8 cellular contexts compared by ENCODE assay signal in the genomic region with DNA sequence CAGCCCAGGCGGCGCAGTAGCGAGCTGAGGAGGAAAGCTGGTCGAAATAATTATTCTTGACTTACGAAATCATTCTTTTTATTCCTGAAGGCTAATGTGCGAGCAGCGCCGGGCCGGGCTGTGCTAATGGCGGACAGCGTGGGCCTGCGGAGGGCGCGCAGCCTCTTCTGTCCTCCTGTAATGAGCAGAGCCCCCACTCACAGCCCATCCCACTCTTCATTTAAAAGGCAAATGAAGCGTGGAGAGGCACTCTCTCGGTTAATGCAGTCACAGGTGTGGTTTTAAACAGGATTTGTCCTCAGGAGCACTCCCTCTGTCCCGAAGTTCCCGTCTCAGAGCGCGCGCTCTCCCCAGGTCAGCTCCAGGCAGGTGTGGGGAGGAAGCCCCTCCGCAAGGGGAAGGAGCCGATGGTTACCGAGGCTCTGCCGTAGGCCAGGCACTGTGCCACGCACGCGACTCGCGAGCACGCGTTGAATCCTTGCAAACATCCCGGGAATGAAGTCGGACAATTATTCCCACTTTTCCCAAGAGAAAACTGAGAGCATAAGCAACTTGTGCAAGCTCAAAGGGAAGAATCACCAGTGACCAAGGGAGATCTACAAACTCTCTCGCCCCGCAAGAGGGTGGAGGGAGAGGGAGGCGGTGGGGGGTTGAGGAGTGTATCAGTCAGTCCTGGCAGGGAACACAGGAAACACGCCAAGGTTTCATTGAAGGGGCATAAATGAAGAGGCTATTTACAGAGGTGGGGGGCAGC.
A peak's percentile ranks its signal among the peaks of the same experiment; 100 is the strongest.
DNase-seq lines count a peak whose midpoint lies in the region; ATAC-seq and TF ChIP-seq lines count a peak whose summit lies in the region.

No MANE protein-coding gene starts in this region.

- peak; percentile 33 for TF ChIP-seq POLR2A in GM15510 (IDR thresholded peaks at IDR 0.05; ENCODE audit: borderline replicate concordance, extremely low read depth, insufficient read length)

- no peak overlapping the region for H3K27ac ChIP-seq in caudate nucleus (ENCODE audit: low read depth, low read length)
- H3K27ac ChIP-seq in layer of hippocampus (ENCODE audit: low read depth, low read length): peak overlapping the region; percentile 46

- ATAC-seq in HG03354 (IDR thresholded peaks at IDR 0.05; ENCODE audit: poor library complexity, severe bottlenecking, unreplicated experiment) (no peak), GM21717 (IDR thresholded peaks at IDR 0.05; ENCODE audit: unreplicated experiment) (no peak), GM18858 (IDR thresholded peaks at IDR 0.05; ENCODE audit: unreplicated experiment) (no peak)

- H3K27me3 ChIP-seq in layer of hippocampus (ENCODE audit: control insufficient read depth, insufficient read depth, low read length): no peaks in the 10 kb centered on the region

- DNase-seq in NCI-H526 (lab: John Stamatoyannopoulos, UW) (peak; percentile 84 to 88), caudate nucleus (lab: John Stamatoyannopoulos, UW) (peak in 31 of 61 donors; percentile 3 to 68 (median 35))
- DNase-seq in stimulated activated CD4-positive, alpha-beta T cell treated with anti-CD3 and anti-CD28 coated beads, Interleukin-4, amount 100 ng/mL, for 24 hours: peak; percentile 27

Comparison
In these comparisons a context has a peak if more than half of its experiments do, and no peak if none do; other contexts are left out.
1. DNase-seq: peak in every context shown above with its lines; median percentile 86 in NCI-H526; 35 in caudate nucleus; 27 in stimulated activated CD4-positive, alpha-beta T cell treated with anti-CD3 and anti-CD28 coated beads, Interleukin-4, amount 100 ng/mL, for 24 hours.